In the genomic region with DNA sequence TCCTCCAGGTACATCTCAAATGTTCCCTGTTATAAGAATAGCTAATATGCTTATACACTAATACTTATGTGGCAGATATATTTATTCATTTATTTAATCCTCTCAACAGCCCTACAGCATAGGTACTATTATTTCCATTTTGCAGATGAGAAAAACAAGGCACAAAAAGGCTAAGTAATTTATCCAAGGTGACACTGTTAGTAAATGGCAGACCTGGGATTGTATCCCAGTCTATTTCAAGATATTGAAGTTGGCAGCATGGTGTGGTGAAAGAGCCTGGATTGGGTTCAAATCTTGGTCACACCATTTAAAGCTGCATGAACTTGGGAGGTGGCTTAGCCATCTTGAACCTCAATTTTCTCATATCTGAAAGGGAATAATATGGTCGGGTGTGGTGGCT, we compare ENCODE assay signal across 23 cellular contexts. TPM values are rescaled to one million over a fixed set of nuclear protein-coding genes. Genes with fewer than 3 reads are reported as not detected.
A peak's percentile ranks its signal among the peaks of the same experiment; 100 is the strongest.
DNase-seq lines count a peak whose midpoint lies in the region; ATAC-seq, FAIRE-seq and TF ChIP-seq lines count a peak whose summit lies in the region.
"Had no signal": no experiment of that assay in that cellular context is flagged by ENCODE, and none has a peak within 500 bp of the region (broad histone marks: within the 10 kb centered on the region; RNA-seq: fewer than 3 reads in every experiment).

No MANE protein-coding gene starts in this region.

- H3K36me3 ChIP-seq in Peyer's patch (no peaks in the 10 kb centered on the region), hepatocyte (replicated peaks; ENCODE audit: insufficient read depth, low read depth) (no peaks in the 10 kb centered on the region), pancreas (no peaks in the 10 kb centered on the region), ascending aorta (no peaks in the 10 kb centered on the region)
- H3K36me3 ChIP-seq: BLaER1 had no signal

- intact Hi-C loops in pancreas (cut with DNase I): no loop called here
- intact Hi-C loops in CD4-positive, alpha-beta T cell (cut with DNase I, micrococcal nuclease): no loop called here
- intact Hi-C loops in ascending aorta (cut with DNase I): no loop called here

- no peaks in the 10 kb centered on the region for H3K79me2 ChIP-seq in hepatocyte

- H3K36me3 Mint-ChIP-seq in CD4-positive, alpha-beta T cell (ENCODE audit: low read depth): no peaks in the 10 kb centered on the region
- H3K36me3 Mint-ChIP-seq in HFFc6 (ENCODE audit: low read depth): no peaks in the 10 kb centered on the region; the same call in 1 of the 2 replicates

- H3K4me2 ChIP-seq in hepatocyte: peak overlapping the region; percentile 45
- H3K4me2 ChIP-seq: BLaER1 had no signal

- POLR2A ChIA-PET in CD4-positive, alpha-beta T cell (lab: Charles Lee): no interaction called here

- H3K27me3 Mint-ChIP-seq in CD4-positive, alpha-beta T cell: peaks cover 34% of the 10 kb centered on the region
- H3K27me3 Mint-ChIP-seq in HFFc6 (ENCODE audit: insufficient read depth): peaks cover 10% of the 10 kb centered on the region

- H3K27ac ChIP-seq in Peyer's patch (peak overlapping the region in 3 of 4 donors; percentile 24 to 83 (median 67)), hepatocyte (peak overlapping the region; percentile 78), pancreas (peak overlapping the region; percentile 4 to 64 (median 40)), ascending aorta (no peak overlapping the region)
- H3K27ac ChIP-seq in CD4-positive, alpha-beta T cell (ENCODE audit: low read depth, low read length): no peak overlapping the region
- H3K27ac ChIP-seq: BLaER1 had no signal

- no peaks in the 10 kb centered on the region for H3K4me1 ChIP-seq in Peyer's patch
- H3K4me1 ChIP-seq in hepatocyte (ENCODE audit: insufficient read depth): peaks cover 30% of the 10 kb centered on the region
- peaks cover 20 to 36% (median 23%) of the 10 kb centered on the region in 3 donors for H3K4me1 ChIP-seq in pancreas
- H3K4me1 ChIP-seq in ascending aorta: no peaks in the 10 kb centered on the region
- H3K4me1 ChIP-seq: BLaER1 had no signal

- CTCF ChIA-PET in CD4-positive, alpha-beta T cell (lab: Charles Lee): no interaction called here

- H3K27me3 ChIP-seq in Peyer's patch (no peaks in the 10 kb centered on the region), hepatocyte (no peaks in the 10 kb centered on the region), pancreas (no peaks in the 10 kb centered on the region), ascending aorta (no peaks in the 10 kb centered on the region)
- peaks cover 8% of the 10 kb centered on the region for H3K27me3 ChIP-seq in CD4-positive, alpha-beta T cell (ENCODE audit: control insufficient read depth, insufficient read depth, low read length)
- H3K27me3 ChIP-seq: BLaER1 had no signal

- H3K27ac Mint-ChIP-seq in CD4-positive, alpha-beta T cell: no peak overlapping the region
- no peak overlapping the region for H3K27ac Mint-ChIP-seq in HFFc6

- no peak overlapping the region for H3K4me3 Mint-ChIP-seq in CD4-positive, alpha-beta T cell
- H3K4me3 Mint-ChIP-seq in HFFc6: no peak overlapping the region

- H3K9me3 ChIP-seq in Peyer's patch: no peaks in the 10 kb centered on the region
- no peaks in the 10 kb centered on the region for H3K9me3 ChIP-seq in hepatocyte (ENCODE audit: low read depth)
- no peaks in the 10 kb centered on the region for H3K9me3 ChIP-seq in pancreas
- no peaks in the 10 kb centered on the region for H3K9me3 ChIP-seq in CD4-positive, alpha-beta T cell (ENCODE audit: control insufficient read depth, low read length)
- H3K9me3 ChIP-seq in ascending aorta: no peaks in the 10 kb centered on the region
- H3K9me3 ChIP-seq: BLaER1 had no signal

- H3K4me3 ChIP-seq in Peyer's patch: no peak overlapping the region
- no peak overlapping the region for H3K4me3 ChIP-seq in hepatocyte
- no peak overlapping the region for H3K4me3 ChIP-seq in pancreas
- H3K4me3 ChIP-seq in ascending aorta: no peak overlapping the region
- H3K4me3 ChIP-seq: BLaER1 had no signal

- TF ChIP-seq POLR2A in Peyer's patch (IDR thresholded peaks at IDR 0.05): no peak

- no peak for TF ChIP-seq CTCF in Peyer's patch (IDR thresholded peaks at IDR 0.05)
- TF ChIP-seq CTCF in hepatocyte (IDR thresholded peaks at IDR 0.05; ENCODE audit: poor library complexity): no peak
- TF ChIP-seq CTCF in pancreas (IDR thresholded peaks at IDR 0.05): no peak
- no peak for TF ChIP-seq CTCF in CD4-positive, alpha-beta T cell (IDR thresholded peaks at IDR 0.05)
- no peak for TF ChIP-seq CTCF in ascending aorta (IDR thresholded peaks at IDR 0.05)
- no peak for TF ChIP-seq CTCF in HFFc6 (IDR thresholded peaks at IDR 0.05)

- no peak overlapping the region for H2AFZ ChIP-seq in hepatocyte

- no peak for FAIRE-seq in pancreas (lab: Jason Lieb, UNC)
- FAIRE-seq: GM12892, GM18507, HTR-8/SVneo had no signal

- 75% methylated on average over 1 of the region's 1 CpG for WGBS in hepatocyte (ENCODE audit: low lambda C conversion rate, missing lambda C conversion rate)
- WGBS in pancreas, 2 donors: 64 to 66% methylated on average over 1 of the region's 1 CpG

- H3K9me3 Mint-ChIP-seq in CD4-positive, alpha-beta T cell: no peaks in the 10 kb centered on the region
- no peaks in the 10 kb centered on the region; the same call in 1 of the 2 replicates for H3K9me3 Mint-ChIP-seq in HFFc6
- H3K9me3 Mint-ChIP-seq: CD8-positive, alpha-beta memory T cell had no signal

- H4K20me1 ChIP-seq in hepatocyte (ENCODE audit: insufficient read depth, poor library complexity, severe bottlenecking): no peaks in the 10 kb centered on the region
- H4K20me1 ChIP-seq: BLaER1 had no signal

- H3K9me2 ChIP-seq in hepatocyte (replicated peaks; ENCODE audit: insufficient read depth): no peaks in the 10 kb centered on the region

- DNase-seq in Peyer's patch: no peak
- no peak for DNase-seq in hepatocyte (ENCODE audit: low spot score)
- DNase-seq in pancreas: no peak
- DNase-seq in CD4-positive, alpha-beta T cell: no peak
- DNase-seq in ascending aorta (ENCODE audit: low spot score in 2 of 2): no peak
- DNase-seq in HFFc6: no peak
- DNase-seq in amygdala (lab: John Stamatoyannopoulos, UW): no peak
- DNase-seq: 8988T; CD8-positive, alpha-beta memory T cell; DMS153; DMS79; GDM1; GOT3; H7; IMR-90 had no signal

- ATAC-seq in pancreas: peak; percentile 51 to 68 (median 56)
- no peak for ATAC-seq in CD4-positive, alpha-beta T cell (ENCODE audit: poor library complexity)
- ATAC-seq: HCT116 had no signal

- H3K4me1 Mint-ChIP-seq in CD4-positive, alpha-beta T cell (ENCODE audit: low read depth): no peaks in the 10 kb centered on the region
- peaks cover 11% of the 10 kb centered on the region; the same call in 1 of the 2 replicates for H3K4me1 Mint-ChIP-seq in HFFc6 (ENCODE audit: low read depth)
- H3K4me1 Mint-ChIP-seq: CD8-positive, alpha-beta memory T cell had no signal

RNA-seq across cellular contexts. Expression of gene TMEM98, which starts 27.2 kb away (rescaled TPM):
- total RNA-seq in Peyer's patch (100 to 1,000 TPM in 3 of 4 donors, 10 to 100 TPM in 1; 54.5 to 351 (median 241) TPM), hepatocyte (280 and 320 TPM in 2 replicates), pancreas (10 to 100 TPM; 32.2 to 62.1 (median 36.5) TPM), ascending aorta (50.6 TPM)
- polyA plus RNA-seq in hepatocyte (406 and 430 TPM in 2 replicates), pancreas (10 to 100 TPM; 16.6 to 38.8 TPM)
- not detected for total RNA-seq in CD4-positive, alpha-beta T cell
- total RNA-seq in HFFc6 (2021; fragmentation: NEBNext Ultra II Directional; extraction: Animal tissue kit (Norgen Biotek cat#: 25700)): 10 to 100 TPM; 34.4 to 66.9 (median 38.5) TPM
- polyA plus RNA-seq: CD8-positive, alpha-beta memory T cell had no signal

RNA-seq across cellular contexts. Expression of gene SPACA3, which starts 36.5 kb away (rescaled TPM):
- total RNA-seq in Peyer's patch (not detected), hepatocyte (not detected in 2 replicates), pancreas (1 to 10 TPM in 5 of 6 donors, under 1 TPM in 1; 0.59 to 4.8 (median 1.9) TPM), ascending aorta (not detected)
- polyA plus RNA-seq in hepatocyte (not detected in 2 replicates), pancreas (1 to 10 TPM; 2.2 to 2.7 TPM)
- not detected for total RNA-seq in CD4-positive, alpha-beta T cell
- total RNA-seq in HFFc6 (2021; fragmentation: NEBNext Ultra II Directional; extraction: Animal tissue kit (Norgen Biotek cat#: 25700)): not detected
- total RNA-seq: A673; CD8-positive, alpha-beta memory T cell; Daoy; H7; IMR-90 had no signal
- polyA plus RNA-seq: AG04450; CD8-positive, alpha-beta memory T cell; IMR-90 had no signal

Comparison
In these comparisons a context has a peak if more than half of its experiments do, and no peak if none do; other contexts are left out.
1. H3K27ac ChIP-seq: peak in Peyer's patch (3 of 4), hepatocyte (single experiment) and pancreas (4 of 4); none in CD4-positive, alpha-beta T cell (single experiment) and ascending aorta (0 of 2).
2. RNA of gene TMEM98, which starts 27.2 kb away (total RNA-seq): 280 to 320 TPM in hepatocyte, 54.5 to 351 TPM in Peyer's patch, 50.6 TPM in ascending aorta (single experiment), 34.4 to 66.9 TPM in HFFc6 and 32.2 to 62.1 TPM in pancreas; not detected in CD4-positive, alpha-beta T cell; every median in the first group is over 10 times any median in the second.